In genomic region chr2:127065299-127065931, GRCh38 we compare ENCODE assay signal across 1 cellular context.
TF ChIP-seq lines count a peak whose summit lies in the region.

No MANE protein-coding gene starts in this region.

TF ChIP-seq in GM12878, 131 proteins besides CTCF, POLR2A, EP300 and RAD21 (continued from another document):
- TF ChIP-seq NR2C2 (IDR thresholded peaks at IDR 0.05; ENCODE audit: borderline replicate concordance, control insufficient read depth, insufficient read length, low read depth): no peak
- no peak for TF ChIP-seq BACH1 (IDR thresholded peaks at IDR 0.05; ENCODE audit: borderline replicate concordance)
- TF ChIP-seq RB1 (IDR thresholded peaks at IDR 0.05; ENCODE audit: borderline replicate concordance): no peak
- no peak for TF ChIP-seq ZNF207 (IDR thresholded peaks at IDR 0.05; ENCODE audit: borderline replicate concordance)
- TF ChIP-seq NFYA (IDR thresholded peaks at IDR 0.05; ENCODE audit: borderline replicate concordance, low read depth, low read length): no peak
- TF ChIP-seq BCL11A (IDR thresholded peaks at IDR 0.05; ENCODE audit: low read depth, low read length): no peak
- no peak for TF ChIP-seq PML (IDR thresholded peaks at IDR 0.05; ENCODE audit: low read length)
- no peak for TF ChIP-seq SUZ12 (IDR thresholded peaks at IDR 0.05; ENCODE audit: unreplicated experiment)
- TF ChIP-seq GABPA (IDR thresholded peaks at IDR 0.05; ENCODE audit: low read depth): no peak
- TF ChIP-seq MYC (IDR thresholded peaks at IDR 0.05; ENCODE audit: insufficient read depth, insufficient read length, insufficient replicate concordance, low read length, severe bottlenecking): no peak
